In the genomic region with DNA sequence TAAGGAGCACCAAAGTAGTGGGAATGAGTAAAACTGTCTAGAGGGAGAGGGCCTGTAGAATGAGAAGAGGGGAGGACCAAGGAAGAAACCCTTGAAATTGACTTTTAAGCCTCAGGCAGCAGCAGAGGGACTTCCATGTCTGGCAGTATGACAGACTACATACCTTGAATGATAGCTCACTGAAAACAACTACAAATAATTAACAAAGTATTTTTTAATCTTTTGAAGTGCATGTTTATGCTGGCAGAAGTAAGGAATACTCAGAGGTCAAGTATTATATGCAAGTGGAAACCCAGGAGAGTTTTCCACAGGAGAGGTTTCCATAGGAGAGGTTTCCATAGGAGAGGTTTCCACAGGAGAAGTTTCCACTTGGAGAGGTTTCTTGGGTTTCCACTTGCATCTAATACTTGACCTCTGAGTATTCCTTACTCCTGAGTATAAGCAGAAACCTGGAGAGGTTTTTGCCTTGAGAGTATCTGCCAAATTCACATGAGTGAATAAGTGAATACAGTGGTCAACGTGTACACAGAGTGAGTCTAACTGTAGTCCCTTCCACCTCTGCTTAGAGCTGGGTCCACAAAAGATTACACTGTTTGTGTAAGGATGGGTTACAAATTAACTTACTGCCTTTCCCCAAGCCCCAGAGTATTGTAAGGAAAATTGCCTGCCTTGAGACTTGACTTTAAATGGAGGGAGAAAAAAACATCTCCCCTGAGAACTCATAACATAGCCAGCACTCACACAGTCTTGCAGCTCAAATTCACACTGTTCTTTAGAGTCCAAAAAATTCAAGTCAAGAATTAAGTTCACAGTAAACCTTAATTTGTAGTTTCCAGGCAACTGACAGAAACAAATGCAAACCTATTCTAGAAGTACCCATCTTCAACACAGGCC, we compare ENCODE assay signal across 19 cellular contexts. TPM values are rescaled to one million over a fixed set of nuclear protein-coding genes. Genes with fewer than 3 reads are reported as not detected.
DNase-seq lines count a peak whose midpoint lies in the region; ATAC-seq and TF ChIP-seq lines count a peak whose summit lies in the region.
"Had no signal": no experiment of that assay in that cellular context is flagged by ENCODE, and none has a peak within 500 bp of the region (broad histone marks: within the 10 kb centered on the region; RNA-seq: fewer than 3 reads in every experiment).

No MANE protein-coding gene starts in this region.

- in situ Hi-C loops in HAP-1 (cut with MboI; ENCODE audit: low sequenced_read_pairs) = no loop called here

- intact Hi-C loops in left lung (cut with DNase I) = no loop called here

- TF ChIP-seq CTCF in epithelial cell of esophagus (IDR thresholded peaks at IDR 0.05; ENCODE audit: insufficient read depth, low read depth, low read length, missing control alignments) = no peak
- no peak for TF ChIP-seq CTCF in left lung (IDR thresholded peaks at IDR 0.05)
- TF ChIP-seq CTCF in Peyer's patch (IDR thresholded peaks at IDR 0.05) = no peak

- H3K36me3 ChIP-seq in left lung (no peaks in the 10 kb centered on the region), HAP-1 (replicated peaks) (no peaks in the 10 kb centered on the region), Peyer's patch (no peaks in the 10 kb centered on the region)
- H3K36me3 ChIP-seq: stomach, tibial artery had no signal

- H3K27me3 ChIP-seq in left lung (no peaks in the 10 kb centered on the region), HAP-1 (ENCODE audit: low read depth) (no peaks in the 10 kb centered on the region), Peyer's patch (no peaks in the 10 kb centered on the region)
- H3K27me3 ChIP-seq: stomach had no signal

- H3K4me1 ChIP-seq in left lung (no peaks in the 10 kb centered on the region), HAP-1 (peaks cover 18% of the 10 kb centered on the region), Peyer's patch (no peaks in the 10 kb centered on the region)
- H3K4me1 ChIP-seq: parathyroid adenoma had no signal

- no peak for TF ChIP-seq POLR2A in Peyer's patch (IDR thresholded peaks at IDR 0.05)

- peak; percentile 67 for ATAC-seq in left lung
- ATAC-seq in HG02610 (IDR thresholded peaks at IDR 0.05; ENCODE audit: unreplicated experiment) = no peak
- no peak for ATAC-seq in esophagus mucosa
- ATAC-seq: left ventricle myocardium superior had no signal

- H3K9me3 ChIP-seq in left lung = no peaks in the 10 kb centered on the region
- H3K9me3 ChIP-seq in HAP-1 = no peaks in the 10 kb centered on the region
- H3K9me3 ChIP-seq in Peyer's patch = no peaks in the 10 kb centered on the region
- H3K9me3 ChIP-seq: stomach, tibial artery had no signal

- peak; percentile 77 for DNase-seq in HuH-7 (ENCODE audit: low spot score)
- peak; percentile 35 for DNase-seq in epithelial cell of esophagus (ENCODE audit: low read depth)
- no peak for DNase-seq in left lung
- no peak for DNase-seq in HAP-1 (ENCODE audit: low spot score in 2 of 2)
- no peak for DNase-seq in Peyer's patch
- DNase-seq: anterior cingulate cortex; CD4-positive, alpha-beta T cell; central memory CD4-positive, alpha-beta T cell; dermis blood vessel endothelial cell; GDM1; Kasumi-1; left ventricle myocardium superior; NCI-H1694; nephron progenitor cell; stomach; tibial artery had no signal

- H3K4me3 ChIP-seq in epithelial cell of esophagus (ENCODE audit: low read length) (no peak overlapping the region), left lung (no peak overlapping the region), HAP-1 (no peak overlapping the region), Peyer's patch (no peak overlapping the region)
- H3K4me3 ChIP-seq: stomach, tibial artery had no signal

- no peak overlapping the region for H3K27ac ChIP-seq in left lung
- H3K27ac ChIP-seq in Peyer's patch = no peak overlapping the region
- H3K27ac ChIP-seq: parathyroid adenoma had no signal

RNA-seq across cellular contexts. Expression of gene TMEM17, which starts 34.1 kb away (rescaled TPM):
- total RNA-seq in left lung (1 to 10 TPM; 1.8 to 2.7 TPM), esophagus mucosa (2.3 TPM), Peyer's patch (1 to 10 TPM in 1 of 4 donors, under 1 TPM in 1, not detected in 2; 0.67 to 1.8 TPM)
- total RNA-seq: CD4-positive, alpha-beta T cell had no signal

Comparison
In these comparisons a context has a peak if more than half of its experiments do, and no peak if none do; other contexts are left out.
1. DNase-seq: peak in HuH-7 (single experiment) and epithelial cell of esophagus (single experiment); none in left lung (0 of 2), HAP-1 (0 of 2) and Peyer's patch (0 of 3).